In the genomic region with DNA sequence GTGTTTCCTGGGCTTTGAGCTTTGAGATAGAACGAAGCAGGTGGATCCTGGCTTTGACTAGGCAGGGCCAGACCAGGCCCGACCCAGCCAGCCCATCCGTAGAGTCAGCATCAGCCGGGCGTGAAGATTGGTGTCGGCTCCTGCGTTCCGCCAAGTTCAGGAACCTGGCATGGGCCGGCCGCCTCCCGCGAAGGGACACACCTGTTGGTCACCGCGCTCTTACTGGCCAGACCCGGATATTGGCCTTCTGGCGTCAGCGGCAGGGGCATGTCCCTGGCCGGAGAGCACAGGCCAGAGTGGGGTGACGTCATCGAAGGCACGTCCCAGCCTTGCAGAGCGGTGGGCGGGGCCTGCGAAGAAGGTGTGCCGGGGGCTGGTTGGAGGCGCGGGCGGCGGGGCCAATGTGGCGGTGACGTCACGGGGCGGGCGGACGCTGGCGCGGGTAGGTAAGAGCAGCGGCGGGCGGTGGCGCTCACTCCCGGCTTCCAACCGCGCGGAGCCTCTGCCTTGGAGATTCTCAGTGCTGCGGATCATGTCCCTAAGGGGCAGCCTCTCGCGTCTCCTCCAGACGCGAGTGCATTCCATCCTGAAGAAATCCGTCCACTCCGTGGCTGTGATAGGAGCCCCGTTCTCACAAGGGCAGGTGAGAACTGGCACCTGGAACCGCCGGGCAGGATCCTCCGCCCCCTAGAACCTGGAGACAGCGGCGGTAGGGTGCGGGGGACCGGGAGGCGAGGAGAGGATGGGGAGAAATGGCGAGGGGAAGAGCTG, we compare ENCODE assay signal across 8 cellular contexts. TPM values are rescaled to one million over a fixed set of nuclear protein-coding genes. Genes with fewer than 3 reads are reported as not detected.
DNase-seq lines count a peak whose midpoint lies in the region; ATAC-seq and TF ChIP-seq lines count a peak whose summit lies in the region.

TSS of gene ARG2 (plus strand) at position 475 of the 771 bp plus-strand sequence. CDS start at position 533, 58 bp downstream.

- peak; percentile 7 for TF ChIP-seq CTCF in liver (IDR thresholded peaks at IDR 0.05; ENCODE audit: low read depth, low read length, missing input control)

- under 1% methylated on average over 62 of the region's 62 CpGs for WGBS in liver

- H3K27me3 ChIP-seq in liver (ENCODE audit: control insufficient read depth in 4 of 4, insufficient read depth in 4 of 4, low read length in 3 of 4) = no peaks in the 10 kb centered on the region

- peak; percentile 38 to 99 (median 85) for DNase-seq in C1 segment of cervical spinal cord (lab: John Stamatoyannopoulos, UW)
- peak; percentile 99 for DNase-seq in NCI-H69 (lab: John Stamatoyannopoulos, UW)
- peak; percentile 96 to 97 for DNase-seq in activated CD4-positive, alpha-beta T cell treated with anti-CD3 and anti-CD28 coated beads, Interleukin-2, amount 50 U/mL, for 4 hours
- peak; percentile 97 to 99 for DNase-seq in dermis microvascular lymphatic vessel endothelial cell (ENCODE audit: low read depth in 2 of 2)
- DNase-seq in stimulated activated CD4-positive, alpha-beta T cell treated with anti-CD3 and anti-CD28 coated beads, Interleukin-4, amount 100 ng/mL, for 24 hours = peak; percentile 95

- H3K4me1 ChIP-seq in liver (ENCODE audit: control insufficient read depth in 4 of 4, insufficient read depth in 4 of 4, low read length in 3 of 4) = peaks cover 0 to 14% (median 4%) of the 10 kb centered on the region in 4 donors

- H3K9me3 ChIP-seq in liver (ENCODE audit: control insufficient read depth in 4 of 4, low read length in 3 of 4) = no peaks in the 10 kb centered on the region

- peak within 1 kb of the TSS; percentile 44 to 52 (median 51) for H3K4me3 ChIP-seq in liver (ENCODE audit: low read depth in 1 of 3, low read length in 3 of 3)

- peak within 1 kb of the TSS; percentile 49 to 86 for H3K9ac ChIP-seq in liver (ENCODE audit: low read depth in 1 of 2, low read length in 2 of 2)

- H3K36me3 ChIP-seq in liver (ENCODE audit: control insufficient read depth in 4 of 4, insufficient read depth in 3 of 4, low read depth in 1 of 4, low read length in 3 of 4) = no peaks in the 10 kb centered on the region

- TF ChIP-seq RAD21 in liver (IDR thresholded peaks at IDR 0.05) = peak in 1 of 2 donors; percentile 26

- H3K27ac ChIP-seq in liver (ENCODE audit: low read depth in 1 of 2, low read length in 2 of 2) = peak within 1 kb of the TSS; percentile 61 to 77

- ATAC-seq in GM19372 (IDR thresholded peaks at IDR 0.05; ENCODE audit: low read depth, unreplicated experiment) = peak; percentile 97
- peak; percentile 95 for ATAC-seq in HG03521 (IDR thresholded peaks at IDR 0.05; ENCODE audit: unreplicated experiment)

TF ChIP-seq in liver, 16 proteins besides CTCF, POLR2A, EP300 and RAD21:
- TF ChIP-seq TAF1 (conservative IDR thresholded peaks at IDR 0.05) (no peak), ZBTB33 (IDR thresholded peaks at IDR 0.05) (no peak), NR2F2 (IDR thresholded peaks at IDR 0.05) (no peak), HNF4G (IDR thresholded peaks at IDR 0.05) (no peak), ATF3 (IDR thresholded peaks at IDR 0.05) (peak; percentile 51), REST (IDR thresholded peaks at IDR 0.05) (peak; percentile 75), FOXA1 (IDR thresholded peaks at IDR 0.05) (no peak), HNF4A (conservative IDR thresholded peaks at IDR 0.05) (peak; percentile 51 to 82), GABPA (IDR thresholded peaks at IDR 0.05 in 1 of 2, conservative IDR thresholded peaks at IDR 0.05 in 1 of 2) (peak in 1 of 2 donors; percentile 71), SP1 (IDR thresholded peaks at IDR 0.05) (peak; percentile 80), YY1 (IDR thresholded peaks at IDR 0.05) (peak; percentile 81), FOXA2 (IDR thresholded peaks at IDR 0.05) (no peak), EGR1 (IDR thresholded peaks at IDR 0.05; ENCODE audit: low read depth in 2 of 2) (no peak), JUND (IDR thresholded peaks at IDR 0.05) (peak; percentile 72 to 91), RXRA (IDR thresholded peaks at IDR 0.05) (peak; percentile 64 to 69)
- TF ChIP-seq, protein P1, sequence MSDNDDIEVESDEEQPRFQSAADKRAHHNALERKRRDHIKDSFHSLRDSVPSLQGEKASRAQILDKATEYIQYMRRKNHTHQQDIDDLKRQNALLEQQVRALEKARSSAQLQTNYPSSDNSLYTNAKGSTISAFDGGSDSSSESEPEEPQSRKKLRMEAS (IDR thresholded peaks at IDR 0.05) = peak; percentile 51

RNA-seq across cellular contexts. Expression of gene ARG2, which starts in this region (rescaled TPM):
- 29.2 and 39.7 TPM in 2 replicates for total RNA-seq in dermis microvascular lymphatic vessel endothelial cell
- 1 to 10 TPM in 1 of 2 donors, under 1 TPM in 1; 0.08 to 3.1 TPM for total RNA-seq in liver
- under 1 TPM; 0.58 to 0.61 TPM for polyA plus RNA-seq in liver

Comparison
In these comparisons a context has a peak if more than half of its experiments do, and no peak if none do; other contexts are left out.
1. Peak in every context shown above with its lines: DNase-seq, ATAC-seq, H3K4me3 ChIP-seq and H3K27ac ChIP-seq.